19 cellular contexts compared by ENCODE assay signal in genomic region chr1:61569212-61569621, GRCh38.
DNase-seq lines count a peak whose midpoint lies in the region; ATAC-seq, FAIRE-seq and TF ChIP-seq lines count a peak whose summit lies in the region.
"Had no signal": no experiment of that assay in that cellular context is flagged by ENCODE, and none has a peak within 500 bp of the region (broad histone marks: within the 10 kb centered on the region; RNA-seq: fewer than 3 reads in every experiment).

No MANE protein-coding gene starts in this region.

- intact Hi-C loops in PC-9 (cut with micrococcal nuclease; ENCODE audit: unreplicated experiment) = no loop called here

- no peaks in the 10 kb centered on the region for H3F3A ChIP-seq in PC-9 (ENCODE audit: insufficient read depth, low read depth)

- H2AFZ ChIP-seq in PC-9 = no peak overlapping the region

- no peak for ATAC-seq in activated CD4-positive, CD25-positive, alpha-beta regulatory T cell treated with anti-CD3 and anti-CD28 coated beads, Interleukin-2, amount 50 U/mL, for 24 hours
- ATAC-seq: left lobe of liver; stimulated activated memory B cell treated with anti-CD40 and anti-IgM and Interleukin-4, amounts not matched to agents 10 μg/mL and 1 μg/mL and 100 μg/mL, for 72 hours; T-cell had no signal

- DNase-seq in NCI-H510A treated with DMSO at 0.1 percent for 48 hours (lab: John Stamatoyannopoulos, UW) = peak; percentile 5
- no peak for DNase-seq in NCI-H510A (lab: John Stamatoyannopoulos, UW)
- DNase-seq in NCI-H345 treated with DMSO at 0.1 percent for 48 hours (lab: John Stamatoyannopoulos, UW; ENCODE audit: unreplicated experiment) = peak; percentile 49
- peak; percentile 11 for DNase-seq in WERI-Rb-1
- peak; percentile 57 for DNase-seq in putamen (ENCODE audit: low spot score)
- DNase-seq in PC-9 = no peak
- DNase-seq in HTR-8/SVneo (ENCODE audit: insufficient read length, low spot score) = no peak
- DNase-seq: ACHN; activated CD4-positive, alpha-beta T cell treated with anti-CD3 and anti-CD28 coated beads, Interleukin-2, amount 10 ng/mL, durations not matched to agents 7 days and 5 days; activated effector memory CD4-positive, alpha-beta T cell treated with Interleukin-2 at 50 U/mL for 16 hours; H9; midbrain; posterior cingulate gyrus; T-cell; testis had no signal

- POLR2A ChIA-PET in PC-9 (lab: Charles Lee; ENCODE audit: unreplicated experiment) = no interaction called here

- no peak for FAIRE-seq in HTR-8/SVneo (lab: Jason Lieb, UNC)
- FAIRE-seq: colon had no signal

- BruUV-seq in PC-9 (replicated peaks; lab: Mats Ljungman, UMichigan) = no TSS peak

- H3K36me3 ChIP-seq in WERI-Rb-1 = no peaks in the 10 kb centered on the region
- H3K36me3 ChIP-seq in PC-9 (ENCODE audit: low read depth) = no peaks in the 10 kb centered on the region

- TF ChIP-seq CTCF in WERI-Rb-1 (IDR thresholded peaks at IDR 0.05; ENCODE audit: low read depth, low read length) (no peak), PC-9 (conservative IDR thresholded peaks at IDR 0.05) (no peak)

- H3K9me3 ChIP-seq in WERI-Rb-1 (ENCODE audit: severe bottlenecking) (peaks cover 7% of the 10 kb centered on the region), PC-9 (ENCODE audit: insufficient read depth, low read depth) (peaks cover 12% of the 10 kb centered on the region)
- H3K9me3 ChIP-seq: testis had no signal

- CTCF ChIA-PET in PC-9 (lab: Charles Lee) = no interaction called here

- no peaks in the 10 kb centered on the region for H3K79me2 ChIP-seq in PC-9 (ENCODE audit: low read depth)

- H3K27me3 ChIP-seq in WERI-Rb-1 (ENCODE audit: insufficient read depth, low read depth, severe bottlenecking) = no peaks in the 10 kb centered on the region
- no peaks in the 10 kb centered on the region for H3K27me3 ChIP-seq in PC-9 (ENCODE audit: insufficient read depth, low read depth)
- H3K27me3 ChIP-seq: testis had no signal

- no peaks in the 10 kb centered on the region for H4K20me1 ChIP-seq in PC-9 (ENCODE audit: insufficient read depth)

- no peaks in the 10 kb centered on the region for H3K4me1 ChIP-seq in PC-9 (replicated peaks; ENCODE audit: insufficient read depth)

- H3K27ac ChIP-seq in WERI-Rb-1 (no peak overlapping the region), PC-9 (no peak overlapping the region)
- H3K27ac ChIP-seq: testis had no signal

- no peak overlapping the region for H3K4me2 ChIP-seq in PC-9

- H3K9me2 ChIP-seq in PC-9 (ENCODE audit: insufficient read depth) = no peaks in the 10 kb centered on the region

- peak overlapping the region; percentile 33; the same call in 1 of the 2 replicates for H3K4me3 ChIP-seq in WERI-Rb-1 (ENCODE audit: low read depth, low read length)
- no peak overlapping the region for H3K4me3 ChIP-seq in PC-9
- H3K4me3 ChIP-seq: testis had no signal

Comparison
In these comparisons a context has a peak if more than half of its experiments do, and no peak if none do; other contexts are left out.
1. DNase-seq: peak in NCI-H510A treated with DMSO at 0.1 percent for 48 hours (single experiment), NCI-H345 treated with DMSO at 0.1 percent for 48 hours (single experiment), WERI-Rb-1 (single experiment) and putamen (single experiment); none in NCI-H510A (single experiment), PC-9 (0 of 2) and HTR-8/SVneo (single experiment).